Comparison of ENCODE assay signal across 8 cellular contexts in the genomic region with DNA sequence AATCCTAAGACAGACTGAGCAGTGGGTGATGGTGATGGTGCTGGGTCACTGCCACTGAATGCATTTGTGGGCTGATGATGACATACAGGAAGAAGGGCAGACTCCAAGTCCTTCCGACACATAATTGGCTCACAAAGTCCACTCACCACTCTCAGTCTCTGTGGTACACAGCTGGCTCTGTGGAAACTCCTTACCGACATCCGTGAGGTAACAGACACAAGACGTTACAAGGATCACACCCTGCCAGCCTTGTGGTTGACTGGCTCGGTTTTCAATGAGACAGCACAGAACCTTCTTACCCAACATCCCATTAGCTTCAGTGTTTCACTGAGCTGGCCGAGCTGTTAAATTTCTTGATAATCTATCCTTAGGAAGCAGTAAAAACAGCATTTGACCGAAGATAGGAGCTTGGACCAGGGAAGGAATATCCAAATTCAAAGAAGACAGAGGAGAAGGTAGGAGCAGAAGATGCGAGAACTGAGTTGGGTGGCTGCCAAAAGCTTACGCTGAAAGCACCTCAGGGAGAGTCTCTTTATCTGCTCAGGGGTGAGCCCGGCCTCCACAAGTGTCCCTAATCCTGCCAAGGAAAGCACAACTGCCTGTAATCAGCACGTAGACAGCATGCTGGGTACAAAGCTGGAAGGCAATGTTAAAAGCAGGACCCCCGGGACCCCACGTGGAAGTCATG. TPM values are rescaled to one million over a fixed set of nuclear protein-coding genes. Genes with fewer than 3 reads are reported as not detected.
DNase-seq lines count a peak whose midpoint lies in the region; FAIRE-seq and TF ChIP-seq lines count a peak whose summit lies in the region.

No MANE protein-coding gene starts in this region.

- BruUV-seq in A673 (replicated peaks; lab: Mats Ljungman, UMichigan) (no TSS peak), PC-9 (replicated peaks; lab: Mats Ljungman, UMichigan) (no TSS peak), Calu3 (replicated peaks; lab: Mats Ljungman, UMichigan) (no TSS peak)

- H3K36me3 ChIP-seq in A673 (ENCODE audit: insufficient read depth, low read length, poor library complexity, severe bottlenecking) (peaks cover 43% of the 10 kb centered on the region), Loucy (ENCODE audit: insufficient read depth, low read length) (peaks cover 64% of the 10 kb centered on the region; the same call in 1 of the 2 replicates), small intestine (ENCODE audit: control insufficient read depth in 2 of 2, insufficient read depth in 2 of 2, low read length in 2 of 2) (peaks cover 22 to 32% of the 10 kb centered on the region in 2 donors), PC-9 (ENCODE audit: low read depth) (no peaks in the 10 kb centered on the region)

- H3K4me3 ChIP-seq in A673 (ENCODE audit: low read depth, low read length, poor library complexity, severe bottlenecking): no peak overlapping the region
- H3K4me3 ChIP-seq in Loucy (ENCODE audit: low read length, poor library complexity, severe bottlenecking): no peak overlapping the region
- H3K4me3 ChIP-seq in fibroblast of the aortic adventitia (ENCODE audit: low read depth, low read length): peak overlapping the region; percentile 23
- no peak overlapping the region for H3K4me3 ChIP-seq in small intestine (ENCODE audit: low read depth in 1 of 2, low read length in 2 of 2)
- no peak overlapping the region for H3K4me3 ChIP-seq in PC-9

- WGBS in small intestine, 3 donors: 49 to 61% (median 50%) methylated on average over 13 of the region's 13 CpGs

- H3K4me2 ChIP-seq in Loucy (ENCODE audit: low read depth, low read length, poor library complexity, severe bottlenecking) (no peak overlapping the region), PC-9 (no peak overlapping the region)

- H3K79me2 ChIP-seq in Loucy (ENCODE audit: insufficient read depth, low read length) (peaks cover 28% of the 10 kb centered on the region; the same call in 1 of the 2 replicates), PC-9 (ENCODE audit: low read depth) (no peaks in the 10 kb centered on the region)

- H2AFZ ChIP-seq in Loucy (ENCODE audit: low read length) (no peak overlapping the region), PC-9 (no peak overlapping the region)

- peaks cover 37% of the 10 kb centered on the region for H3K4me1 ChIP-seq in A673 (ENCODE audit: insufficient read depth, low read length, poor library complexity, severe bottlenecking)
- H3K4me1 ChIP-seq in Loucy (ENCODE audit: insufficient read depth, low read length, poor library complexity, severe bottlenecking): peaks cover 36% of the 10 kb centered on the region
- H3K4me1 ChIP-seq in small intestine (ENCODE audit: control insufficient read depth in 2 of 2, insufficient read depth in 1 of 2, low read depth in 1 of 2, low read length in 1 of 2): no peaks in the 10 kb centered on the region
- H3K4me1 ChIP-seq in PC-9 (replicated peaks; ENCODE audit: insufficient read depth): 0 out of 2 replicates have a peak, but pooled peaks cover 4% of the 10 kb centered on the region

- no peak overlapping the region for H3K27ac Mint-ChIP-seq in Calu3 (ENCODE audit: unreplicated experiment)

- peak overlapping the region; percentile 21 for H3K9ac ChIP-seq in Loucy (ENCODE audit: low read depth, low read length, poor library complexity, severe bottlenecking)

- H3K27me3 ChIP-seq in A673 (replicated peaks; ENCODE audit: insufficient read depth, low read depth, low read length, poor library complexity): no peaks in the 10 kb centered on the region
- no peaks in the 10 kb centered on the region for H3K27me3 ChIP-seq in Loucy (ENCODE audit: insufficient read depth, low read length, poor library complexity, severe bottlenecking)
- no peaks in the 10 kb centered on the region for H3K27me3 ChIP-seq in small intestine (ENCODE audit: control insufficient read depth in 2 of 2, insufficient read depth in 2 of 2, low read length in 2 of 2)
- H3K27me3 ChIP-seq in PC-9 (ENCODE audit: insufficient read depth, low read depth): no peaks in the 10 kb centered on the region

- no peak for FAIRE-seq in small intestine (lab: Jason Lieb, UNC)

- peak; percentile 93 for DNase-seq in A673 (ENCODE audit: low spot score)
- peak; percentile 38 for DNase-seq in activated T-cell treated with anti-CD3 and anti-CD28 coated beads for 48 hours (ENCODE audit: low read depth)
- peak; percentile 100 for DNase-seq in fibroblast of the aortic adventitia (ENCODE audit: low read depth)
- DNase-seq in small intestine: peak; percentile 86
- DNase-seq in PC-9: no peak
- DNase-seq in Calu3: no peak
- no peak for DNase-seq in HPDE6-E6E7 (ENCODE audit: extremely low spot score)

- H3K9me2 ChIP-seq in Loucy (replicated peaks; ENCODE audit: low read depth, low read length) (no peaks in the 10 kb centered on the region), PC-9 (ENCODE audit: insufficient read depth) (no peaks in the 10 kb centered on the region)

- no peaks in the 10 kb centered on the region for H3K27me3 Mint-ChIP-seq in Calu3 (ENCODE audit: unreplicated experiment)

- peaks cover 6% of the 10 kb centered on the region; the same call in 1 of the 2 replicates for H3F3A ChIP-seq in Loucy (ENCODE audit: low read depth)
- peaks cover 7% of the 10 kb centered on the region; the same call in 1 of the 2 replicates for H3F3A ChIP-seq in PC-9 (ENCODE audit: insufficient read depth, low read depth)

- H3K9me3 ChIP-seq in A673 (ENCODE audit: low read depth, low read length, poor library complexity, severe bottlenecking) (no peaks in the 10 kb centered on the region), Loucy (ENCODE audit: insufficient read depth, low read depth, low read length) (no peaks in the 10 kb centered on the region), small intestine (ENCODE audit: control insufficient read depth, low read depth) (no peaks in the 10 kb centered on the region), PC-9 (ENCODE audit: insufficient read depth, low read depth) (no peaks in the 10 kb centered on the region)

- H3K36me3 Mint-ChIP-seq in Calu3 (ENCODE audit: insufficient read depth, unreplicated experiment): peaks cover 63% of the 10 kb centered on the region

- peak overlapping the region; percentile 94 for H3K27ac ChIP-seq in A673 (ENCODE audit: low read depth, low read length, poor library complexity, severe bottlenecking)
- peak overlapping the region; percentile 65 to 69 for H3K27ac ChIP-seq in small intestine (ENCODE audit: low read depth in 1 of 2, low read length in 1 of 2)
- no peak overlapping the region for H3K27ac ChIP-seq in PC-9

- no peak overlapping the region for H3K4me3 Mint-ChIP-seq in Calu3 (ENCODE audit: low read depth, unreplicated experiment)

- H3K9me3 Mint-ChIP-seq in Calu3 (ENCODE audit: low read depth, unreplicated experiment): no peaks in the 10 kb centered on the region

- TF ChIP-seq CTCF in A673 (conservative IDR thresholded peaks at IDR 0.05; ENCODE audit: low read depth, low read length) (no peak), Loucy (conservative IDR thresholded peaks at IDR 0.05; ENCODE audit: low read length) (no peak), fibroblast of the aortic adventitia (IDR thresholded peaks at IDR 0.05; ENCODE audit: insufficient read depth, low read length) (no peak), PC-9 (conservative IDR thresholded peaks at IDR 0.05) (no peak), Calu3 (IDR thresholded peaks at IDR 0.05; ENCODE audit: unreplicated experiment) (no peak)

- H4K20me1 ChIP-seq in Loucy (ENCODE audit: insufficient read depth, low read length, poor library complexity, severe bottlenecking): no peaks in the 10 kb centered on the region
- H4K20me1 ChIP-seq in PC-9 (ENCODE audit: insufficient read depth): no peaks in the 10 kb centered on the region

- CTCF ChIA-PET in A673 (lab: Charles Lee) (interaction anchor here (0.6 kb wide), 1 partner anchor 19 kb away, joined by 8 read pairs; no protein-coding TSS in a partner anchor), PC-9 (lab: Charles Lee) (interaction anchor here (0.6 to 1.0 kb wide), 2 partner anchors 63 to 223 kb away, joined by 3 to 9 read pairs; no protein-coding TSS in a partner anchor), Calu3 (lab: Charles Lee) (no interaction called here)

- POLR2A ChIA-PET in A673 (lab: Charles Lee; ENCODE audit: low non-redundant PET) (no interaction called here), PC-9 (lab: Charles Lee; ENCODE audit: unreplicated experiment) (no interaction called here)

- intact Hi-C loops in A673 (cut with micrococcal nuclease; ENCODE audit: unreplicated experiment) (loop anchor here (10.0 kb wide), 1 partner anchor 151 kb away; a partner anchor contains a TSS), PC-9 (cut with micrococcal nuclease; ENCODE audit: unreplicated experiment) (loop anchor here (10.0 kb wide), 1 partner anchor 251 kb away; the partner anchor contains the start of gene AANAT), Calu3 (cut with micrococcal nuclease; ENCODE audit: unreplicated experiment) (loop anchor here (10.0 kb wide), 1 partner anchor 71 kb away; the partner anchor contains the start of gene ST6GALNAC1)

- H3K4me1 Mint-ChIP-seq in Calu3 (ENCODE audit: low read depth, unreplicated experiment): peaks cover 13% of the 10 kb centered on the region

RNA-seq across cellular contexts. Expression of gene MXRA7, which starts 5.5 kb away (rescaled TPM):
- total RNA-seq in A673 (2021): 61.5 and 62.8 TPM in 2 replicates
- 166 and 287 TPM in 2 replicates for total RNA-seq in fibroblast of the aortic adventitia (ENCODE audit: low replicate concordance)
- polyA plus RNA-seq in small intestine: 10 to 100 TPM in 2 of 3 donors, 1 to 10 TPM in 1; 3.1 to 40.1 (median 20.0) TPM
- total RNA-seq in PC-9 (2021): 5.5 and 8.9 TPM in 2 replicates
- total RNA-seq in Calu3 (2022): 6.5 and 9.9 TPM in 2 replicates

RNA-seq across cellular contexts. Expression of gene JMJD6, which starts 10.1 kb away (rescaled TPM):
- total RNA-seq in A673 (2021) (66.9 and 77.6 TPM in 2 replicates), fibroblast of the aortic adventitia (ENCODE audit: low replicate concordance) (10.8 and 18.1 TPM in 2 replicates), PC-9 (2021) (19.4 and 25.2 TPM in 2 replicates), Calu3 (2022) (60.8 and 62.1 TPM in 2 replicates)
- 10 to 100 TPM; 24.2 to 56.6 (median 51.1) TPM for polyA plus RNA-seq in small intestine

RNA-seq across cellular contexts. Expression of gene METTL23, which starts 10.3 kb away (rescaled TPM):
- total RNA-seq in A673 (2021) (42.4 and 46.0 TPM in 2 replicates), fibroblast of the aortic adventitia (ENCODE audit: low replicate concordance) (17.9 and 29.1 TPM in 2 replicates), PC-9 (2021) (31.7 and 40.5 TPM in 2 replicates), Calu3 (2022) (56.1 and 58.1 TPM in 2 replicates)
- 10 to 100 TPM; 28.8 to 37.8 (median 37.6) TPM for polyA plus RNA-seq in small intestine

RNA-seq across cellular contexts. Expression of gene SRSF2, which starts 20.8 kb away (rescaled TPM):
- total RNA-seq in A673 (2021) (406 and 440 TPM in 2 replicates), fibroblast of the aortic adventitia (ENCODE audit: low replicate concordance) (62.8 and 109 TPM in 2 replicates), PC-9 (2021) (186 and 187 TPM in 2 replicates), Calu3 (2022) (238 and 241 TPM in 2 replicates)
- polyA plus RNA-seq in small intestine: 100 to 1,000 TPM; 113 to 200 (median 114) TPM

RNA-seq across cellular contexts. Expression of gene MFSD11, which starts 21.6 kb away (rescaled TPM):
- total RNA-seq in A673 (2021) (37.4 and 38.8 TPM in 2 replicates), fibroblast of the aortic adventitia (ENCODE audit: low replicate concordance) (33.4 and 40.5 TPM in 2 replicates), PC-9 (2021) (43.8 and 47.3 TPM in 2 replicates), Calu3 (2022) (21.4 and 23.9 TPM in 2 replicates)
- 10 to 100 TPM in 2 of 3 donors, 1 to 10 TPM in 1; 8.3 to 20.0 (median 10.5) TPM for polyA plus RNA-seq in small intestine

Comparison
In these comparisons a context has a peak if more than half of its experiments do, and no peak if none do; other contexts are left out.
1. DNase-seq: peak in A673 (single experiment), activated T-cell treated with anti-CD3 and anti-CD28 coated beads for 48 hours (single experiment), fibroblast of the aortic adventitia (single experiment) and small intestine (single experiment); none in PC-9 (0 of 2), Calu3 (single experiment) and HPDE6-E6E7 (single experiment).